Comparison of ENCODE assay signal across 8 cellular contexts in the genomic region with DNA sequence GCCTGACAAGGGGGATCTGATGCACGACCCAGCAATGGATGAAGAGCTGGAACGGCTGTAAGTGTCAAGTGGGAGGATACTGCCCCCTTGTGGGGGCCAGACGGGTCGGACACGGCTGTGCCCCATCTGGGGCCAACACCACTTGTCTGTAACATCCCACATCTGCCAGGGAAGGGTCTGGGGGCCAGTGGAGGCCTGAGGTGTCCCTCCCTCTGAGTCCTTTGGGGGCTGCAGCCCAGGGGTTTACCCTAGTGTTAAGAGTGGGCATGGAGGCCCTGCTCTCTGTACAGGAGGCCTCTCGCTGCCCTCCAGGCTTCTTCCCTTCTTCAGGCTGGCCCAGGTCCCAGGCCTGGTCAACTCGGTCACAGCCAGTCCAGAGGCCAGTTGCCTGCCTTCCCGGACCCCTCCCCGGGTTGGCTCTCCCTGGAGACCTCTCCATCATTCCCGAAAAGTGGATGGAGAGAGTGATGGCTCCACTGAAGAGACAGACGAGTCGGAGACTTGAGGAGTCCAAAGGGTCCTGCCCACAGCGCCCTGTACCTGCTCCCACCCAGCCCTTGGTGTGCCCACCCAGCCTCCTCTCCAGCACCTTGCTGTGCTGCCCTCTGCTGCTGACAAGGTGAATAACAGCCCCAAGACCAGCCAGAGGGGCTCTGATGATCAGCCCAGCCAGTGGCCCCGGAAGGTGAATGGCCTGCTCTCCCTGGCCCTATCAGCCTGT. TPM values are rescaled to one million over a fixed set of nuclear protein-coding genes. Genes with fewer than 3 reads are reported as not detected.
A peak's percentile ranks its signal among the peaks of the same experiment; 100 is the strongest.
DNase-seq lines count a peak whose midpoint lies in the region; ATAC-seq and TF ChIP-seq lines count a peak whose summit lies in the region.

No MANE protein-coding gene starts in this region.

- WGBS in sigmoid colon, 2 donors, result 50 to 61% methylated on average over 14 of the region's 14 CpGs

- H3K4me3 ChIP-seq in BE2C (ENCODE audit: low read depth, low read length) (no peak overlapping the region), MG63 (no peak overlapping the region), SU-DHL-6 (ENCODE audit: insufficient read depth, low read length, poor library complexity, severe bottlenecking) (no peak overlapping the region), right atrium auricular region (no peak overlapping the region), sigmoid colon (no peak overlapping the region)

- no peak for TF ChIP-seq EP300 in sigmoid colon (IDR thresholded peaks at IDR 0.05)

- H3K79me2 ChIP-seq in SU-DHL-6 (ENCODE audit: insufficient read depth, low read length), result no peaks in the 10 kb centered on the region

- TF ChIP-seq CTCF in BE2C (IDR thresholded peaks at IDR 0.05; ENCODE audit: low read depth, low read length), result peak; percentile 69
- peak; percentile 40 for TF ChIP-seq CTCF in SU-DHL-6 (IDR thresholded peaks at IDR 0.05; ENCODE audit: insufficient read depth, low read length, poor library complexity, severe bottlenecking)
- TF ChIP-seq CTCF in right atrium auricular region (IDR thresholded peaks at IDR 0.05), result peak; percentile 60
- TF ChIP-seq CTCF in sigmoid colon (IDR thresholded peaks at IDR 0.05), result peak; percentile 26 to 54 (median 49)

- H3K36me3 ChIP-seq in BE2C, result peaks cover 4% of the 10 kb centered on the region
- peaks cover 21% of the 10 kb centered on the region for H3K36me3 ChIP-seq in MG63
- H3K36me3 ChIP-seq in SU-DHL-6 (ENCODE audit: low read length), result no peaks in the 10 kb centered on the region
- peaks cover 27% of the 10 kb centered on the region for H3K36me3 ChIP-seq in right atrium auricular region
- peaks cover 20 to 56% (median 27%) of the 10 kb centered on the region in 4 donors for H3K36me3 ChIP-seq in sigmoid colon

- ATAC-seq in GM19438 (IDR thresholded peaks at IDR 0.05; ENCODE audit: low read depth, unreplicated experiment) (peak; percentile 61), HG03565 (IDR thresholded peaks at IDR 0.05; ENCODE audit: unreplicated experiment) (no peak)

- H3K9me3 ChIP-seq in BE2C (no peaks in the 10 kb centered on the region), MG63 (no peaks in the 10 kb centered on the region), SU-DHL-6 (ENCODE audit: insufficient read depth, low read length) (no peaks in the 10 kb centered on the region), right atrium auricular region (no peaks in the 10 kb centered on the region), sigmoid colon (no peaks in the 10 kb centered on the region)

- H3F3A ChIP-seq in SU-DHL-6 (ENCODE audit: insufficient read depth), result peaks cover 6% of the 10 kb centered on the region; the same call in 1 of the 2 replicates

- TF ChIP-seq POLR2A in sigmoid colon (IDR thresholded peaks at IDR 0.05), result no peak

- H3K27me3 ChIP-seq in BE2C, result no peaks in the 10 kb centered on the region
- H3K27me3 ChIP-seq in MG63, result no peaks in the 10 kb centered on the region
- H3K27me3 ChIP-seq in SU-DHL-6 (ENCODE audit: low read length), result no peaks in the 10 kb centered on the region
- H3K27me3 ChIP-seq in right atrium auricular region, result no peaks in the 10 kb centered on the region
- no peaks in the 10 kb centered on the region for H3K27me3 ChIP-seq in sigmoid colon

- no peak overlapping the region for H3K27ac ChIP-seq in SU-DHL-6 (ENCODE audit: low read depth, low read length)
- H3K27ac ChIP-seq in angular gyrus (ENCODE audit: low read depth, low read length), result peak overlapping the region; percentile 38
- no peak overlapping the region for H3K27ac ChIP-seq in right atrium auricular region
- peak overlapping the region in 2 of 4 donors; percentile 26 to 30 for H3K27ac ChIP-seq in sigmoid colon

- no peaks in the 10 kb centered on the region for H4K20me1 ChIP-seq in SU-DHL-6 (ENCODE audit: low read depth, low read length)

- H2AFZ ChIP-seq in SU-DHL-6 (ENCODE audit: low read depth, low read length, severe bottlenecking), result no peak overlapping the region

- H3K4me1 ChIP-seq in BE2C, result no peaks in the 10 kb centered on the region
- peaks cover 0 to 18% of the 10 kb centered on the region in 2 donors for H3K4me1 ChIP-seq in right atrium auricular region
- peaks cover 0 to 16% (median 8%) of the 10 kb centered on the region in 4 donors for H3K4me1 ChIP-seq in sigmoid colon

- no peak overlapping the region for H3K9ac ChIP-seq in SU-DHL-6 (ENCODE audit: low read length)

- H3K4me2 ChIP-seq in SU-DHL-6 (ENCODE audit: low read depth, low read length, poor library complexity, severe bottlenecking), result no peak overlapping the region

- no peaks in the 10 kb centered on the region for H3K9me2 ChIP-seq in SU-DHL-6 (replicated peaks; ENCODE audit: insufficient read depth, low read length)

- DNase-seq in BE2C (peak; percentile 65), MG63 (peak; percentile 57), right atrium auricular region (ENCODE audit: low spot score) (peak; percentile 69), sigmoid colon (peak; percentile 81)

- intact Hi-C loops in sigmoid colon (cut with DNase I), result no loop called here

RNA-seq across cellular contexts. Expression of gene ARFGAP2, which starts 15.4 kb away (rescaled TPM):
- 64.1 TPM for polyA plus RNA-seq in BE2C (2012; ENCODE audit: insufficient read depth, insufficient read length, low read depth)
- 71.0 and 92.8 TPM in 2 replicates for total RNA-seq in MG63 (2014; rRNA removed; shearing (Covaris generic); ENCODE audit: low replicate concordance)
- 10 to 100 TPM; 75.1 to 78.0 TPM for total RNA-seq in right atrium auricular region
- total RNA-seq in sigmoid colon, result 100 to 1,000 TPM in 3 of 4 donors, 10 to 100 TPM in 1; 85.0 to 185 (median 123) TPM
- polyA plus RNA-seq in sigmoid colon, result 10 to 100 TPM; 46.8 to 81.1 (median 50.2) TPM

RNA-seq across cellular contexts. Expression of gene PACSIN3, which starts 24.9 kb away (rescaled TPM):
- 9.2 TPM for polyA plus RNA-seq in BE2C (2012; ENCODE audit: insufficient read depth, insufficient read length, low read depth)
- total RNA-seq in MG63 (2014; rRNA removed; shearing (Covaris generic); ENCODE audit: low replicate concordance), result 59.8 and 92.5 TPM in 2 replicates
- total RNA-seq in right atrium auricular region (100 to 1,000 TPM; 107 to 186 TPM), sigmoid colon (10 to 100 TPM; 56.0 to 78.3 (median 73.5) TPM)
- 1 to 10 TPM; 1.2 to 7.0 (median 4.8) TPM for polyA plus RNA-seq in sigmoid colon

RNA-seq across cellular contexts. Expression of gene DDB2, which starts 53.5 kb away (rescaled TPM):
- polyA plus RNA-seq in BE2C (2012; ENCODE audit: insufficient read depth, insufficient read length, low read depth), result 22.1 TPM
- total RNA-seq in MG63 (2014; rRNA removed; shearing (Covaris generic); ENCODE audit: low replicate concordance), result 13.9 and 20.0 TPM in 2 replicates
- total RNA-seq in right atrium auricular region (10 to 100 TPM in 1 of 2 donors, 1 to 10 TPM in 1; 8.8 to 12.0 TPM), sigmoid colon (10 to 100 TPM; 31.9 to 44.6 (median 32.3) TPM)
- 10 to 100 TPM; 21.3 to 42.0 (median 21.6) TPM for polyA plus RNA-seq in sigmoid colon
